ENCODE assay signal across 13 cellular contexts in genomic region chr5:144405986-144406385, GRCh38.
DNase-seq lines count a peak whose midpoint lies in the region; ATAC-seq and TF ChIP-seq lines count a peak whose summit lies in the region.
"Had no signal": no experiment of that assay in that cellular context is flagged by ENCODE, and none has a peak within 500 bp of the region (broad histone marks: within the 10 kb centered on the region; RNA-seq: fewer than 3 reads in every experiment).

No MANE protein-coding gene starts in this region.

- H3K4me3 Mint-ChIP-seq in progenitor cell of endocrine pancreas (ENCODE audit: low read depth): no peak overlapping the region
- no peak overlapping the region for H3K4me3 Mint-ChIP-seq in stimulated activated memory B cell treated with anti-CD40 and anti-IgM and Interleukin-4, amounts not matched to agents 10 μg/mL and 1 μg/mL and 100 μg/mL, for 72 hours
- H3K4me3 Mint-ChIP-seq: CD4-positive, alpha-beta memory T cell; GM23338 had no signal

- peak; percentile 7 for DNase-seq in DMS153 treated with DMSO at 0.1 percent for 48 hours (lab: John Stamatoyannopoulos, UW; ENCODE audit: unreplicated experiment)
- peak; percentile 6 for DNase-seq in NCI-H146 treated with DMSO at 0.1 percent for 48 hours (lab: John Stamatoyannopoulos, UW; ENCODE audit: unreplicated experiment)
- DNase-seq in left kidney (ENCODE audit: low read depth, low spot score): peak; percentile 64
- no peak for DNase-seq in progenitor cell of endocrine pancreas (ENCODE audit: low spot score, unreplicated experiment)
- no peak for DNase-seq in EL
- no peak for DNase-seq in OCI-M1 (lab: John Stamatoyannopoulos, UW)
- DNase-seq: BE2C; CD4-positive, alpha-beta memory T cell; DMS53; H7 had no signal

- H3K27ac Mint-ChIP-seq in progenitor cell of endocrine pancreas: peak overlapping the region; percentile 31
- H3K27ac Mint-ChIP-seq in stimulated activated memory B cell treated with anti-CD40 and anti-IgM and Interleukin-4, amounts not matched to agents 10 μg/mL and 1 μg/mL and 100 μg/mL, for 72 hours: no peak overlapping the region
- H3K27ac Mint-ChIP-seq: CD4-positive, alpha-beta memory T cell; GM23338 had no signal

- ATAC-seq in stimulated activated memory B cell treated with anti-CD40 and anti-IgM and Interleukin-4, amounts not matched to agents 10 μg/mL and 1 μg/mL and 100 μg/mL, for 72 hours: no peak
- ATAC-seq: A549, GM23338 had no signal

- peaks cover 3% of the 10 kb centered on the region for H3K9me3 Mint-ChIP-seq in progenitor cell of endocrine pancreas (ENCODE audit: low read depth)
- peaks cover 7% of the 10 kb centered on the region for H3K9me3 Mint-ChIP-seq in stimulated activated memory B cell treated with anti-CD40 and anti-IgM and Interleukin-4, amounts not matched to agents 10 μg/mL and 1 μg/mL and 100 μg/mL, for 72 hours
- H3K9me3 Mint-ChIP-seq: GM23338 had no signal

- H3K36me3 Mint-ChIP-seq in progenitor cell of endocrine pancreas (ENCODE audit: insufficient read depth): peaks cover 2% of the 10 kb centered on the region
- H3K36me3 Mint-ChIP-seq in stimulated activated memory B cell treated with anti-CD40 and anti-IgM and Interleukin-4, amounts not matched to agents 10 μg/mL and 1 μg/mL and 100 μg/mL, for 72 hours: no peaks in the 10 kb centered on the region
- H3K36me3 Mint-ChIP-seq: CD4-positive, alpha-beta memory T cell had no signal

- TF ChIP-seq CTCF in progenitor cell of endocrine pancreas (IDR thresholded peaks at IDR 0.05; ENCODE audit: unreplicated experiment): no peak

- H3K27me3 Mint-ChIP-seq in progenitor cell of endocrine pancreas: no peaks in the 10 kb centered on the region
- H3K27me3 Mint-ChIP-seq in stimulated activated memory B cell treated with anti-CD40 and anti-IgM and Interleukin-4, amounts not matched to agents 10 μg/mL and 1 μg/mL and 100 μg/mL, for 72 hours: no peaks in the 10 kb centered on the region

- H3K4me1 Mint-ChIP-seq in progenitor cell of endocrine pancreas (ENCODE audit: low read depth): peaks cover 7% of the 10 kb centered on the region
- H3K4me1 Mint-ChIP-seq in stimulated activated memory B cell treated with anti-CD40 and anti-IgM and Interleukin-4, amounts not matched to agents 10 μg/mL and 1 μg/mL and 100 μg/mL, for 72 hours: no peaks in the 10 kb centered on the region
- H3K4me1 Mint-ChIP-seq: CD4-positive, alpha-beta memory T cell; GM23338 had no signal

Comparison
In these comparisons a context has a peak if more than half of its experiments do, and no peak if none do; other contexts are left out.
1. DNase-seq: peak in DMS153 treated with DMSO at 0.1 percent for 48 hours (single experiment), NCI-H146 treated with DMSO at 0.1 percent for 48 hours (single experiment) and left kidney (single experiment); none in progenitor cell of endocrine pancreas (single experiment), EL (single experiment) and OCI-M1 (single experiment).